In the genomic region with DNA sequence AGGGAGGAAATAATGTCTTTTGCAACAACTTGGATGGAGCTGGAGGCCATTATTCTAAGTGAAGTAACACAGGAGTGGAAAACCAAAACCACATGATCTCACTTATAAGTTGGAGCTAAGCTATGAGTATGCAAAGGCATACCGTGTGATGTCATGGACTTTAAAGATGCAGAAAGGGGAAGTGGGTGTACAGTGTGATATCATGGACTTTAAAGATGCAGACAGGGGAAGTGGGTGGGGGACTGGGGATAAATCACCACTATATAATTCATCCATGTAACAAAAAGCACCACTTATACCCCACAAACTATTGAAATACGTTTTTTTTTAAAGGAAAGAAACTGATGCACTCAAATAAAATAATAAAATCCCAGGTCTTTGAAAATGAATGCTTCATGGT, we compare ENCODE assay signal across 22 cellular contexts. TPM values are rescaled to one million over a fixed set of nuclear protein-coding genes. Genes with fewer than 3 reads are reported as not detected.
DNase-seq lines count a peak whose midpoint lies in the region; ATAC-seq, FAIRE-seq and TF ChIP-seq lines count a peak whose summit lies in the region.
"Had no signal": no experiment of that assay in that cellular context is flagged by ENCODE, and none has a peak within 500 bp of the region (broad histone marks: within the 10 kb centered on the region; RNA-seq: fewer than 3 reads in every experiment).

No MANE protein-coding gene starts in this region.

- H3K36me3 ChIP-seq in lower lobe of right lung (no peaks in the 10 kb centered on the region), breast epithelium (no peaks in the 10 kb centered on the region)
- H3K36me3 ChIP-seq: HAP-1, ovary, stomach, vagina had no signal

- ATAC-seq in T-helper 17 cell (peak; percentile 58), lower lobe of right lung (peak; percentile 33 to 74), sciatic nerve (no peak)

- no peak for DNase-seq in GM12891 (ENCODE audit: insufficient read length, low spot score)
- DNase-seq in Jurkat, Clone E6-1 (ENCODE audit: low read depth, low spot score): peak; percentile 33
- DNase-seq in T-helper 17 cell: no peak
- DNase-seq in lower lobe of right lung: no peak
- DNase-seq in NCI-H774 (lab: John Stamatoyannopoulos, UW): no peak
- no peak for DNase-seq in breast epithelium (ENCODE audit: low spot score in 2 of 2)
- no peak for DNase-seq in medulla oblongata (ENCODE audit: extremely low spot score)
- no peak for DNase-seq in sciatic nerve (ENCODE audit: low spot score)
- DNase-seq: activated CD4-positive, alpha-beta T cell treated with anti-CD3 and anti-CD28 coated beads for 48 hours; activated T-cell treated with anti-CD3 and anti-CD28 coated beads, Interleukin-2, amount 50 U/mL, for 1 hour; DMS 273 treated with DMSO at 0.1 percent for 48 hours; midbrain; NCI-H1694 treated with DMSO at 0.1 percent for 48 hours; NCI-H510A; ovary; stomach had no signal

- intact Hi-C loops in lower lobe of right lung (cut with DNase I) (no loop called here), breast epithelium (cut with DNase I; ENCODE audit: low total_unique reads) (no loop called here), sciatic nerve (cut with DNase I) (no loop called here)

- FAIRE-seq in GM12891 (lab: Jason Lieb, UNC): no peak
- FAIRE-seq: endothelial cell of umbilical vein had no signal

- H3K27ac Mint-ChIP-seq in T-helper 17 cell: peak overlapping the region; percentile 45

- H3K27me3 Mint-ChIP-seq in T-helper 17 cell: peaks cover 38% of the 10 kb centered on the region

- H3K4me1 Mint-ChIP-seq in T-helper 17 cell: peaks cover 4% of the 10 kb centered on the region

- peaks cover 2% of the 10 kb centered on the region for H3K36me3 Mint-ChIP-seq in T-helper 17 cell (ENCODE audit: low read depth)

- H3K27ac ChIP-seq in lower lobe of right lung (no peak overlapping the region), breast epithelium (no peak overlapping the region)
- H3K27ac ChIP-seq: ovary, stomach, vagina had no signal

- no peak for TF ChIP-seq CTCF in lower lobe of right lung (IDR thresholded peaks at IDR 0.05)
- no peak for TF ChIP-seq CTCF in breast epithelium (IDR thresholded peaks at IDR 0.05)

- H3K4me3 ChIP-seq in Jurkat, Clone E6-1 (ENCODE audit: low read length): no peak overlapping the region
- H3K4me3 ChIP-seq in lower lobe of right lung (no peak overlapping the region), breast epithelium (no peak overlapping the region)
- H3K4me3 ChIP-seq: HAP-1, ovary, smooth muscle cell, stomach, vagina had no signal

- H3K4me3 Mint-ChIP-seq in T-helper 17 cell: no peak overlapping the region

- no peaks in the 10 kb centered on the region for H3K4me1 ChIP-seq in lower lobe of right lung
- no peaks in the 10 kb centered on the region for H3K4me1 ChIP-seq in breast epithelium
- H3K4me1 ChIP-seq: HAP-1, stomach, vagina had no signal

- H3K27me3 ChIP-seq in lower lobe of right lung (ENCODE audit: low read depth): no peaks in the 10 kb centered on the region
- no peaks in the 10 kb centered on the region for H3K27me3 ChIP-seq in breast epithelium
- H3K27me3 ChIP-seq: ovary, stomach, vagina had no signal

- no peak for TF ChIP-seq POLR2A in GM12891 (IDR thresholded peaks at IDR 0.05; ENCODE audit: low read depth, low read length)
- no peak for TF ChIP-seq POLR2A in breast epithelium (IDR thresholded peaks at IDR 0.05)

- no peaks in the 10 kb centered on the region for H3K9me3 ChIP-seq in T-helper 17 cell (ENCODE audit: control insufficient read depth, low read length, poor library complexity, severe bottlenecking)
- no peaks in the 10 kb centered on the region for H3K9me3 ChIP-seq in lower lobe of right lung
- no peaks in the 10 kb centered on the region for H3K9me3 ChIP-seq in breast epithelium
- H3K9me3 ChIP-seq: HAP-1, ovary, stomach, vagina had no signal

TF ChIP-seq in GM12891, 5 proteins besides CTCF, POLR2A, EP300 and RAD21:
- TF ChIP-seq TAF1 (IDR thresholded peaks at IDR 0.05; ENCODE audit: low read depth, low read length) (no peak), POLR2AphosphoS5 (IDR thresholded peaks at IDR 0.05; ENCODE audit: low read depth, low read length) (no peak), SPI1 (IDR thresholded peaks at IDR 0.05; ENCODE audit: low read depth, low read length) (peak; percentile 94), POU2F2 (IDR thresholded peaks at IDR 0.05; ENCODE audit: low read depth, low read length) (no peak)

RNA-seq across cellular contexts. Expression of gene LYZL2, which starts 29.5 kb away (rescaled TPM):
- polyA plus RNA-seq in GM12891 (2012; ENCODE audit: low read depth, missing spikeins): not detected
- polyA plus RNA-seq in Jurkat, Clone E6-1 (2012; ENCODE audit: insufficient read depth, insufficient read length): not detected
- not detected for total RNA-seq in T-helper 17 cell
- total RNA-seq in lower lobe of right lung: not detected
- not detected for total RNA-seq in breast epithelium
- not detected for total RNA-seq in sciatic nerve
- total RNA-seq: cerebellum, endothelial cell of umbilical vein, glomerular endothelial cell, ovary, smooth muscle cell, stomach, vagina had no signal
- polyA plus RNA-seq: endothelial cell of umbilical vein, ovary, smooth muscle cell, stomach had no signal
